In genomic region chr2:12716250-12717190, GRCh38 we compare ENCODE assay signal across 8 cellular contexts. TPM values are rescaled to one million over a fixed set of nuclear protein-coding genes. Genes with fewer than 3 reads are reported as not detected.
DNase-seq lines count a peak whose midpoint lies in the region; ATAC-seq lines count a peak whose summit lies in the region.

TSS of gene TRIB2 (plus strand) at chr2:12716936. CDS start at chr2:12718308, 1,372 bp downstream.

- H3K79me1 ChIP-seq in mesendoderm (ENCODE audit: low read length) = peaks cover 1% of the 10 kb centered on the region

- H3K4me1 ChIP-seq in BLaER1 treated with 17β-estradiol and CSF1 and Interleukin-3, amounts not matched to agents 10 nM and 100 nM = peaks cover 12 to 50% (median 31%) of the 10 kb centered on the region in 10 experiments; a peak in 19 of 20 replicates
- H3K4me1 ChIP-seq in NT2/D1 (ENCODE audit: insufficient read depth, insufficient read length) = no peaks in the 10 kb centered on the region
- no peaks in the 10 kb centered on the region for H3K4me1 ChIP-seq in endocrine pancreas (ENCODE audit: control insufficient read depth, insufficient read depth, low read length)
- H3K4me1 ChIP-seq in mesendoderm (ENCODE audit: control insufficient read depth, low read depth, low read length) = peaks cover 4% of the 10 kb centered on the region

- no peak within 1 kb of the TSS for H2BK5ac ChIP-seq in mesendoderm (ENCODE audit: low read length)

- peaks cover 0 to 32% (median 0%) of the 10 kb centered on the region in 11 experiments; a peak in 4 of 22 replicates for H3K27me3 ChIP-seq in BLaER1 treated with 17β-estradiol and CSF1 and Interleukin-3, amounts not matched to agents 10 nM and 100 nM
- no peaks in the 10 kb centered on the region for H3K27me3 ChIP-seq in NT2/D1 (ENCODE audit: insufficient read depth, insufficient read length)
- no peaks in the 10 kb centered on the region for H3K27me3 ChIP-seq in endocrine pancreas (ENCODE audit: control insufficient read depth, insufficient read depth, low read length)
- no peaks in the 10 kb centered on the region for H3K27me3 ChIP-seq in mesendoderm (ENCODE audit: insufficient read depth, low read length, poor library complexity)

- no peak within 1 kb of the TSS for H4K5ac ChIP-seq in mesendoderm (ENCODE audit: low read length)

- peak within 1 kb of the TSS; percentile 31 to 94 (median 91); a peak in 21 of 22 replicates for H3K27ac ChIP-seq in BLaER1 treated with 17β-estradiol and CSF1 and Interleukin-3, amounts not matched to agents 10 nM and 100 nM
- peak within 1 kb of the TSS; percentile 45 for H3K27ac ChIP-seq in mesendoderm (ENCODE audit: low read depth, low read length)

- no peak within 1 kb of the TSS for H2BK15ac ChIP-seq in mesendoderm (replicated peaks; ENCODE audit: low read depth)

- H3K9me3 ChIP-seq in BLaER1 treated with 17β-estradiol and CSF1 and Interleukin-3, amounts not matched to agents 10 nM and 100 nM (replicated peaks in 1 of 11) = no peaks in the 10 kb centered on the region
- H3K9me3 ChIP-seq in NT2/D1 (ENCODE audit: insufficient read depth, low read length) (no peaks in the 10 kb centered on the region), endocrine pancreas (ENCODE audit: control insufficient read depth, low read length) (no peaks in the 10 kb centered on the region)

- H3K36me3 ChIP-seq in BLaER1 treated with 17β-estradiol and CSF1 and Interleukin-3, amounts not matched to agents 10 nM and 100 nM = peaks cover 0 to 27% (median 0%) of the 10 kb centered on the region in 11 experiments; a peak in 2 of 22 replicates
- H3K36me3 ChIP-seq in NT2/D1 (ENCODE audit: insufficient read depth, insufficient read length, low read length) = peaks cover 1% of the 10 kb centered on the region
- H3K36me3 ChIP-seq in endocrine pancreas (ENCODE audit: control insufficient read depth, insufficient read depth, low read length) = no peaks in the 10 kb centered on the region
- no peaks in the 10 kb centered on the region for H3K36me3 ChIP-seq in mesendoderm (ENCODE audit: control insufficient read depth, insufficient read depth, low read length)

- H3K4me3 ChIP-seq in BLaER1 treated with 17β-estradiol and CSF1 and Interleukin-3, amounts not matched to agents 10 nM and 100 nM = peak within 1 kb of the TSS; percentile 73 to 97 (median 92)
- H3K4me3 ChIP-seq in NT2/D1 (ENCODE audit: insufficient read length, low read depth) = peak within 1 kb of the TSS; percentile 85
- H3K4me3 ChIP-seq in endocrine pancreas (ENCODE audit: control insufficient read depth, insufficient read depth, low read length) = peak within 1 kb of the TSS; percentile 86
- H3K4me3 ChIP-seq in mesendoderm (ENCODE audit: low read length) = peak within 1 kb of the TSS; percentile 56

- H4K8ac ChIP-seq in mesendoderm (ENCODE audit: low read depth, low read length) = no peak within 1 kb of the TSS

- peaks cover 0 to 25% (median 0%) of the 10 kb centered on the region in 11 experiments; a peak in 9 of 22 replicates for H4K20me1 ChIP-seq in BLaER1 treated with 17β-estradiol and CSF1 and Interleukin-3, amounts not matched to agents 10 nM and 100 nM

- H3K79me2 ChIP-seq in mesendoderm (ENCODE audit: control insufficient read depth, insufficient read depth, low read length) = peaks cover 24% of the 10 kb centered on the region

- peak within 1 kb of the TSS; percentile 87 to 99 (median 94) for H3K4me2 ChIP-seq in BLaER1 treated with 17β-estradiol and CSF1 and Interleukin-3, amounts not matched to agents 10 nM and 100 nM
- peak within 1 kb of the TSS; percentile 77 for H3K4me2 ChIP-seq in mesendoderm (ENCODE audit: low read length)

- H3K18ac ChIP-seq in mesendoderm (ENCODE audit: low read length) = peak within 1 kb of the TSS; percentile 93

- peak within 1 kb of the TSS; percentile 79 for H3K4ac ChIP-seq in mesendoderm (ENCODE audit: low read depth, low read length)

- DNase-seq in HS-27A (ENCODE audit: low read depth) = peak; percentile 76
- DNase-seq in NT2/D1 (ENCODE audit: low read depth, low spot score) = no peak
- DNase-seq in activated CD8-positive, alpha-beta memory T cell treated with anti-CD3 and anti-CD28 coated beads, Interleukin-2, amount 50 U/mL, for 1 hour (ENCODE audit: extremely low read depth) = peak; percentile 82
- DNase-seq in mesendoderm = peak; percentile 92
- peak; percentile 89 for DNase-seq in stimulated activated CD8-positive, alpha-beta memory T cell treated with anti-CD3 and anti-CD28 coated beads, Interleukin-12 subunit alpha, Interleukin-12 subunit beta, amount 100 ng/mL, for 4 hours (ENCODE audit: low read depth)

- H3K9ac ChIP-seq in BLaER1 treated with 17β-estradiol and CSF1 and Interleukin-3, amounts not matched to agents 10 nM and 100 nM = peak within 1 kb of the TSS; percentile 75 to 97 (median 93)
- H3K9ac ChIP-seq in NT2/D1 (ENCODE audit: insufficient read length, low read depth) (peak within 1 kb of the TSS; percentile 92), endocrine pancreas (ENCODE audit: control insufficient read depth, insufficient read depth, low read length) (peak within 1 kb of the TSS; percentile 90), mesendoderm (ENCODE audit: low read length) (peak within 1 kb of the TSS; percentile 85)

- no peak within 1 kb of the TSS for H2AK5ac ChIP-seq in mesendoderm (ENCODE audit: low read length)

- no peak within 1 kb of the TSS for H2BK120ac ChIP-seq in mesendoderm (ENCODE audit: low read depth, low read length)

- no peak within 1 kb of the TSS for H3K23ac ChIP-seq in mesendoderm (ENCODE audit: low read length)

- WGBS in mesendoderm (ENCODE audit: extremely low coverage, insufficient coverage, low lambda C conversion rate) = no CpG with 5 or more reads among the region's 90 CpGs

- H3K56ac ChIP-seq in mesendoderm (ENCODE audit: low read length) = peak within 1 kb of the TSS; percentile 92

- peak; percentile 57 for ATAC-seq in GM19438 (IDR thresholded peaks at IDR 0.05; ENCODE audit: low read depth, unreplicated experiment)

RNA-seq across cellular contexts. Expression of gene TRIB2, which starts in this region (rescaled TPM):
- 26.0 TPM for polyA plus RNA-seq in mesendoderm (2013, experiment 1 of 2)
- 27.0 TPM for polyA plus RNA-seq in mesendoderm (2013, experiment 2 of 2)
